ENCODE assay signal across 1 cellular context in the genomic region with DNA sequence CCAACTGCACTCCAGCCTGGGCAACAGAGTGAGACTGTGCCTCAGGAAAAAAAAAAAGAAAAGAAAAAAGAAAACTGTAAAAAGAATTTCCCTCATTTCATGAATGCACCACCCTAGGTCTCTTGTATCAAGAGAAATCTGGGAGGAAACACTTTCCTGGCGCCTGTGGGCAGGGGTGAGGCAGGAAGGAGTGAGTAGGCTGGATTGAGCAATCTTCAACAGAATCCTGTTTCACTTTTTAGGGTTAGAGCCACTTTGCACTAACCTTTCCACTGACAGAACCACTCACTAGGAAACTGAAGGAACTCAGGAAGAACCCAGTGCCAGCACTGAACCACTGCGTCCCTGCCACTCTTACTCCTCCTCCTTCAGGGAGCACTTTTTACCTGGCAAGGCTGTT.
TF ChIP-seq lines count a peak whose summit lies in the region.

No MANE protein-coding gene starts in this region.

TF ChIP-seq in SK-N-SH treated with all-trans-retinoic acid at 6 μM for 48 hours, 23 proteins besides CTCF, POLR2A, EP300 and RAD21 (continued from another document):
- TF ChIP-seq, protein P1, sequence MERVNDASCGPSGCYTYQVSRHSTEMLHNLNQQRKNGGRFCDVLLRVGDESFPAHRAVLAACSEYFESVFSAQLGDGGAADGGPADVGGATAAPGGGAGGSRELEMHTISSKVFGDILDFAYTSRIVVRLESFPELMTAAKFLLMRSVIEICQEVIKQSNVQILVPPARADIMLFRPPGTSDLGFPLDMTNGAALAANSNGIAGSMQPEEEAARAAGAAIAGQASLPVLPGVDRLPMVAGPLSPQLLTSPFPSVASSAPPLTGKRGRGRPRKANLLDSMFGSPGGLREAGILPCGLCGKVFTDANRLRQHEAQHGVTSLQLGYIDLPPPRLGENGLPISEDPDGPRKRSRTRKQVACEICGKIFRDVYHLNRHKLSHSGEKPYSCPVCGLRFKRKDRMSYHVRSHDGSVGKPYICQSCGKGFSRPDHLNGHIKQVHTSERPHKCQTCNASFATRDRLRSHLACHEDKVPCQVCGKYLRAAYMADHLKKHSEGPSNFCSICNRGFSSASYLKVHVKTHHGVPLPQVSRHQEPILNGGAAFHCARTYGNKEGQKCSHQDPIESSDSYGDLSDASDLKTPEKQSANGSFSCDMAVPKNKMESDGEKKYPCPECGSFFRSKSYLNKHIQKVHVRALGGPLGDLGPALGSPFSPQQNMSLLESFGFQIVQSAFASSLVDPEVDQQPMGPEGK (CRISPR knock-in tag; IDR thresholded peaks at IDR 0.05; ENCODE audit: borderline replicate concordance): no peak
- TF ChIP-seq RARB (CRISPR knock-in tag; IDR thresholded peaks at IDR 0.05) (no peak), ZNF70 (CRISPR knock-in tag; IDR thresholded peaks at IDR 0.05) (no peak), ISL1 (CRISPR knock-in tag; IDR thresholded peaks at IDR 0.05) (no peak), ZFP30 (CRISPR knock-in tag; IDR thresholded peaks at IDR 0.05) (no peak), OSR1 (CRISPR knock-in tag; IDR thresholded peaks at IDR 0.05) (no peak)
- TF ChIP-seq, protein P2, sequence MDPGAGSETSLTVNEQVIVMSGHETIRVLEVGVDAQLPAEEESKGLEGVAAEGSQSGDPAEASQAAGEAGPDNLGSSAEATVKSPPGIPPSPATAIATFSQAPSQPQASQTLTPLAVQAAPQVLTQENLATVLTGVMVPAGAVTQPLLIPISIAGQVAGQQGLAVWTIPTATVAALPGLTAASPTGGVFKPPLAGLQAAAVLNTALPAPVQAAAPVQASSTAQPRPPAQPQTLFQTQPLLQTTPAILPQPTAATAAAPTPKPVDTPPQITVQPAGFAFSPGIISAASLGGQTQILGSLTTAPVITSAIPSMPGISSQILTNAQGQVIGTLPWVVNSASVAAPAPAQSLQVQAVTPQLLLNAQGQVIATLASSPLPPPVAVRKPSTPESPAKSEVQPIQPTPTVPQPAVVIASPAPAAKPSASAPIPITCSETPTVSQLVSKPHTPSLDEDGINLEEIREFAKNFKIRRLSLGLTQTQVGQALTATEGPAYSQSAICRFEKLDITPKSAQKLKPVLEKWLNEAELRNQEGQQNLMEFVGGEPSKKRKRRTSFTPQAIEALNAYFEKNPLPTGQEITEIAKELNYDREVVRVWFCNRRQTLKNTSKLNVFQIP (CRISPR knock-in tag; IDR thresholded peaks at IDR 0.05; ENCODE audit: borderline replicate concordance, low read depth): no peak
TF ChIP-seq in SK-N-SH treated with all-trans-retinoic acid at 6 μM for 48 hours: peak in this region for 0.
